In genomic region chr2:74020717-74021406, GRCh38 we compare ENCODE assay signal across 10 cellular contexts. TPM values are rescaled to one million over a fixed set of nuclear protein-coding genes. Genes with fewer than 3 reads are reported as not detected.
DNase-seq lines count a peak whose midpoint lies in the region; ATAC-seq, FAIRE-seq and TF ChIP-seq lines count a peak whose summit lies in the region.
"Had no signal": no experiment of that assay in that cellular context is flagged by ENCODE, and none has a peak within 500 bp of the region (broad histone marks: within the 10 kb centered on the region; RNA-seq: fewer than 3 reads in every experiment).

No MANE protein-coding gene starts in this region.

- peaks cover 20% of the 10 kb centered on the region for H3K36me3 Mint-ChIP-seq in activated T-helper 17 cell treated with anti-CD3 and anti-CD28 coated beads, Interleukin-2, amount 50 U/mL, for 72 hours (ENCODE audit: low read depth)
- H3K36me3 Mint-ChIP-seq in nephron progenitor cell (ENCODE audit: low read depth) = peaks cover 28% of the 10 kb centered on the region

- no peaks in the 10 kb centered on the region for H3K27me3 Mint-ChIP-seq in activated T-helper 17 cell treated with anti-CD3 and anti-CD28 coated beads, Interleukin-2, amount 50 U/mL, for 72 hours
- H3K27me3 Mint-ChIP-seq in nephron progenitor cell (ENCODE audit: low read depth, poor library complexity) = no peaks in the 10 kb centered on the region

- no peaks in the 10 kb centered on the region for H3K9me3 Mint-ChIP-seq in activated T-helper 17 cell treated with anti-CD3 and anti-CD28 coated beads, Interleukin-2, amount 50 U/mL, for 72 hours
- H3K9me3 Mint-ChIP-seq in nephron progenitor cell = no peaks in the 10 kb centered on the region
- H3K9me3 Mint-ChIP-seq: mesothelial cell of epicardium had no signal

- no peak for TF ChIP-seq CTCF in nephron progenitor cell (IDR thresholded peaks at IDR 0.05)

- no peak for DNase-seq in GM12892 (ENCODE audit: insufficient read length)
- DNase-seq in Kasumi-1 (lab: John Stamatoyannopoulos, UW) = peak; percentile 41 to 56
- no peak for DNase-seq in nephron progenitor cell
- DNase-seq in NCI-H146 (lab: John Stamatoyannopoulos, UW) = no peak
- no peak for DNase-seq in GM03348 (ENCODE audit: low spot score)
- DNase-seq in NK-92 (lab: John Stamatoyannopoulos, UW; ENCODE audit: unreplicated experiment) = no peak
- DNase-seq in COR-L47 (lab: John Stamatoyannopoulos, UW) = no peak
- DNase-seq: activated naive CD4-positive, alpha-beta T cell had no signal

- no peak overlapping the region for H3K4me3 Mint-ChIP-seq in activated T-helper 17 cell treated with anti-CD3 and anti-CD28 coated beads, Interleukin-2, amount 50 U/mL, for 72 hours
- H3K4me3 Mint-ChIP-seq in nephron progenitor cell = no peak overlapping the region
- H3K4me3 Mint-ChIP-seq: mesothelial cell of epicardium had no signal

- no peak for TF ChIP-seq POLR2A in GM12892 (IDR thresholded peaks at IDR 0.05; ENCODE audit: low read depth, low read length)

- FAIRE-seq in GM12892 (lab: Jason Lieb, UNC) = peak; percentile 87

- ATAC-seq in activated T-helper 17 cell treated with anti-CD3 and anti-CD28 coated beads, Interleukin-2, amount 50 U/mL, for 72 hours (replicated peaks) = peak; percentile 12

- H3K27ac Mint-ChIP-seq in activated T-helper 17 cell treated with anti-CD3 and anti-CD28 coated beads, Interleukin-2, amount 50 U/mL, for 72 hours = peak overlapping the region; percentile 12
- peak overlapping the region; percentile 87 for H3K27ac Mint-ChIP-seq in nephron progenitor cell
- H3K27ac Mint-ChIP-seq: mesothelial cell of epicardium had no signal

- peaks cover 29% of the 10 kb centered on the region for H3K4me1 Mint-ChIP-seq in activated T-helper 17 cell treated with anti-CD3 and anti-CD28 coated beads, Interleukin-2, amount 50 U/mL, for 72 hours
- H3K4me1 Mint-ChIP-seq in nephron progenitor cell = peaks cover 20% of the 10 kb centered on the region

RNA-seq across cellular contexts. Expression of gene TET3, which starts 36.2 kb away (rescaled TPM):
- 12.0 TPM for polyA plus RNA-seq in GM12892 (2012; ENCODE audit: missing spikeins)
- total RNA-seq in activated T-helper 17 cell treated with anti-CD3 and anti-CD28 coated beads, Interleukin-2, amount 50 U/mL, for 72 hours = 10 to 100 TPM; 15.1 to 42.6 TPM

Comparison
In these comparisons a context has a peak if more than half of its experiments do, and no peak if none do; other contexts are left out.
1. DNase-seq: peak in Kasumi-1 (2 of 2); none in GM12892 (single experiment), nephron progenitor cell (single experiment), NCI-H146 (single experiment), GM03348 (single experiment), NK-92 (single experiment) and COR-L47 (single experiment).